In the genomic region with DNA sequence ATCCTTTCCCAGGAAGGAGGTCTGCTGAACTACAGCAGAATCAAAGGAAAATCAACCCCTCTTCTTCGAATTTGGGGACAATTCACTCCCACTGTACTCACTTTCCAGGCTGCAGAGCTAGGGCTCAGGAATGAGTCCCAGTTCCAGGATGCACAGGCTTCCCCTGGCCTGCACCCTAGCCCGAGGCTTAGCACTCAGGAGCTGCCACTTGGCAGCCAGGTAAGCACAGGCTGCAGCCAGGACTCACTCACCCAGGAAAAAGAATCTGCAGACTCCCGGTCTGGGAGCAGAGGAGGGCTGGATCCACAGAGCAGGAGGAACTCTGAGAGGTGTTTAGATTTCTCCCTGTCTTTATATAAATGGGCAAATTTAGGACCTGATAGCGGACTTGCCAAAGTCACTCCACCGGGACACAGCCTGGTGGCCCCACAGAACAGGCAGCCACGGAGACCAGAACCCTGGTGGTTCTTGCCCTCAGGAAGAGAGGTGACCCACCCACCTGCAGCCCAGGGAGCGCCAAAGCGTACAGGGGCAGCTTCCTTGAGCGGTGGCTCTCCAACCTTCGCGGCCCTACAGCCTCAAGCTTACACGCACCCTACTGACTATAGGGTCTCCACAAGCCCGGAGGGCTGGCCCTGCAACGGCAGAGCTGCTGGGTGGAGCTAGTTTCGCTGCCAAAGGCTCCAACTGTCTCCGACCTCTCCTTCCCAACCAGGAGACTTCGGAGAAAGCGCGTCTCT, we compare ENCODE assay signal across 22 cellular contexts. TPM values are rescaled to one million over a fixed set of nuclear protein-coding genes. Genes with fewer than 3 reads are reported as not detected.
"Had no signal": no experiment of that assay in that cellular context is flagged by ENCODE, and none has a peak within 500 bp of the region (broad histone marks: within the 10 kb centered on the region; RNA-seq: fewer than 3 reads in every experiment).

No MANE protein-coding gene starts in this region.

- DNase-seq: activated CD4-positive, alpha-beta T cell treated with anti-CD3 and anti-CD28 coated beads, Interleukin-2, amount 10 ng/mL, durations not matched to agents 7 days and 5 days; activated CD8-positive, alpha-beta T cell treated with anti-CD3 and anti-CD28 coated beads, Interleukin-2, amount 10 ng/mL, durations not matched to agents 7 days and 5 days; activated effector memory CD4-positive, alpha-beta T cell treated with Interleukin-2 at 50 U/mL for 16 hours; activated naive CD4-positive, alpha-beta T cell treated with anti-CD3 and anti-CD28 coated beads, Interleukin-2, amount 50 U/mL, for 16 hours; activated T-cell treated with anti-CD3 and anti-CD28 coated beads, Interleukin-2, amount 50 U/mL, for 48 hours; dermis blood vessel endothelial cell; effector memory CD8-positive, alpha-beta T cell; foreskin fibroblast; hippocampal formation; kidney glomerular epithelial cell; left ventricle myocardium superior; mucosa of descending colon; naive B cell; stimulated activated CD4-positive, alpha-beta T cell treated with anti-CD3 and anti-CD28 coated beads, Interleukin-4, amount 100 ng/mL, for 24 hours had no signal

- H3K4me3 ChIP-seq: mucosa of descending colon, pancreas had no signal

- ATAC-seq: activated CD4-positive, CD25-positive, alpha-beta regulatory T cell treated with anti-CD3 and anti-CD28 coated beads, Interleukin-2, amount 50 U/mL, for 24 hours; activated CD8-positive, alpha-beta T cell treated with anti-CD3 and anti-CD28 coated beads, Interleukin-2, amount 10 ng/mL, durations not matched to agents 7 days and 5 days; effector memory CD8-positive, alpha-beta T cell; left ventricle myocardium superior; mucosa of descending colon; pancreas; sciatic nerve; stimulated activated memory B cell treated with anti-CD40 and anti-IgM and Interleukin-4, amounts not matched to agents 10 μg/mL and 1 μg/mL and 100 μg/mL, for 72 hours had no signal

- FAIRE-seq: astrocyte, bronchial epithelial cell, pancreas had no signal

- H3K36me3 ChIP-seq: pancreas had no signal

- H3K27ac ChIP-seq: pancreas had no signal

- H3K9me3 ChIP-seq: mucosa of descending colon, pancreas had no signal

RNA-seq across cellular contexts. Expression of gene CBLN1, which starts 4.8 kb away (rescaled TPM):
- total RNA-seq: activated CD4-positive, alpha-beta T cell treated with anti-CD3 and anti-CD28 coated beads, Interleukin-2, amount 10 ng/mL, durations not matched to agents 7 days and 5 days; activated CD8-positive, alpha-beta T cell treated with anti-CD3 and anti-CD28 coated beads, Interleukin-2, amount 10 ng/mL, durations not matched to agents 7 days and 5 days; bronchial epithelial cell; chondrocyte; dermis blood vessel endothelial cell; pulmonary artery endothelial cell had no signal
